Comparison of ENCODE assay signal across 22 cellular contexts in genomic region chr7:57641521-57642067, GRCh38.
"Had no signal": no experiment of that assay in that cellular context is flagged by ENCODE, and none has a peak within 500 bp of the region (broad histone marks: within the 10 kb centered on the region; RNA-seq: fewer than 3 reads in every experiment).

No MANE protein-coding gene starts in this region.

- H3K27me3 ChIP-seq: esophagus muscularis mucosa, foreskin keratinocyte, gastroesophageal sphincter, heart right ventricle, left lung had no signal

- DNase-seq: cortex of kidney; effector CD8-positive, alpha-beta T cell; effector memory CD8-positive, alpha-beta T cell; endodermal cell; foreskin keratinocyte; glutamatergic neuron; head of caudate nucleus; heart right ventricle; hippocampal formation; immature natural killer cell; islet precursor cell; left cardiac atrium; left lung; left ventricle myocardium superior; lower lobe of right lung; mesenchymal stem cell; naive B cell had no signal

- H3K4me3 ChIP-seq: esophagus muscularis mucosa, gastroesophageal sphincter, heart right ventricle, left lung, lower lobe of right lung, mucosa of descending colon had no signal

- H3K27ac ChIP-seq: esophagus muscularis mucosa, foreskin keratinocyte, gastroesophageal sphincter, heart right ventricle, left lung, lower lobe of right lung had no signal

- H3K36me3 ChIP-seq: esophagus muscularis mucosa, gastroesophageal sphincter, heart right ventricle, left lung, lower lobe of right lung had no signal

- ATAC-seq: effector memory CD8-positive, alpha-beta T cell; foreskin keratinocyte; gastroesophageal sphincter; heart right ventricle; left cardiac atrium; left lung; left ventricle myocardium superior; lower lobe of right lung; mucosa of descending colon had no signal

- H3K9me3 ChIP-seq: esophagus muscularis mucosa, gastroesophageal sphincter, lower lobe of right lung had no signal

- H3K27ac Mint-ChIP-seq: dendritic cell treated with granulocyte-macrophage colony-stimulating factor and Interleukin-4, amounts not matched to agents 40 ng/mL and 50 ng/mL, for 4 days; effector memory CD8-positive, alpha-beta T cell; endodermal cell; immature natural killer cell; mesothelial cell of epicardium; naive B cell had no signal

- H3K4me1 Mint-ChIP-seq: endodermal cell, immature natural killer cell, mesothelial cell of epicardium, naive B cell had no signal

- H3K4me1 ChIP-seq: esophagus muscularis mucosa, foreskin keratinocyte, gastroesophageal sphincter, heart right ventricle, left lung, lower lobe of right lung had no signal

- H3K27me3 Mint-ChIP-seq: dendritic cell treated with granulocyte-macrophage colony-stimulating factor and Interleukin-4, amounts not matched to agents 40 ng/mL and 50 ng/mL, for 4 days; effector memory CD8-positive, alpha-beta T cell; naive B cell had no signal

- H3K36me3 Mint-ChIP-seq: mesothelial cell of epicardium had no signal

- H3K4me3 Mint-ChIP-seq: dendritic cell treated with granulocyte-macrophage colony-stimulating factor and Interleukin-4, amounts not matched to agents 40 ng/mL and 50 ng/mL, for 4 days; effector memory CD8-positive, alpha-beta T cell; endodermal cell; immature natural killer cell; mesothelial cell of epicardium; naive B cell had no signal
